Comparison of ENCODE assay signal across 8 cellular contexts in genomic region chr15:22978691-22979068, GRCh38. TPM values are rescaled to one million over a fixed set of nuclear protein-coding genes. Genes with fewer than 3 reads are reported as not detected.
DNase-seq lines count a peak whose midpoint lies in the region; ATAC-seq, FAIRE-seq and TF ChIP-seq lines count a peak whose summit lies in the region.

No MANE protein-coding gene starts in this region.

- no peak for ATAC-seq in activated T-cell treated with anti-CD3 and anti-CD28 coated beads, Interleukin-2, amount 50 U/mL, for 4 hours
- no peak for ATAC-seq in GM21528 (IDR thresholded peaks at IDR 0.05; ENCODE audit: low FRiP score, unreplicated experiment)
- ATAC-seq in HG03354 (IDR thresholded peaks at IDR 0.05; ENCODE audit: poor library complexity, severe bottlenecking, unreplicated experiment), result no peak

- TF ChIP-seq CTCF in kidney (IDR thresholded peaks at IDR 0.05; ENCODE audit: borderline replicate concordance, extremely low read depth, insufficient read depth) (no peak), thyroid gland (IDR thresholded peaks at IDR 0.05) (no peak)

- 46 to 48% methylated on average over 7 of the region's 7 CpGs for WGBS in thyroid gland, 2 donors

- intact Hi-C loops in kidney (cut with DNase I), result no loop called here
- intact Hi-C loops in thyroid gland (cut with DNase I), result no loop called here

- no peak for TF ChIP-seq POLR2A in thyroid gland (IDR thresholded peaks at IDR 0.05)

- peaks cover 17% of the 10 kb centered on the region for H3K27me3 Mint-ChIP-seq in activated T-cell treated with anti-CD3 and anti-CD28 coated beads, Interleukin-2, amount 50 U/mL, for 4 hours (ENCODE audit: low read depth)
- peaks cover 28% of the 10 kb centered on the region for H3K27me3 Mint-ChIP-seq in activated naive CD8-positive, alpha-beta T cell treated with anti-CD3 and anti-CD28 coated beads for 36 hours

- H3K27me3 ChIP-seq in thyroid gland, result no peaks in the 10 kb centered on the region

- no peak for FAIRE-seq in kidney (lab: Jason Lieb, UNC)

- H3K36me3 ChIP-seq in kidney (ENCODE audit: control insufficient read depth in 1 of 2, insufficient read depth in 2 of 2, low read length in 2 of 2) (no peaks in the 10 kb centered on the region), thyroid gland (no peaks in the 10 kb centered on the region)

- no peak overlapping the region for H3K27ac Mint-ChIP-seq in activated naive CD8-positive, alpha-beta T cell treated with anti-CD3 and anti-CD28 coated beads for 36 hours

- H3K9me3 ChIP-seq in kidney (ENCODE audit: control insufficient read depth in 1 of 2, low read length in 2 of 2) (no peaks in the 10 kb centered on the region), thyroid gland (no peaks in the 10 kb centered on the region)

- H3K27ac ChIP-seq in kidney (ENCODE audit: low read depth in 2 of 2, low read length in 2 of 2) (no peak overlapping the region), thyroid gland (no peak overlapping the region)

- H3K4me1 Mint-ChIP-seq in activated T-cell treated with anti-CD3 and anti-CD28 coated beads, Interleukin-2, amount 50 U/mL, for 4 hours (ENCODE audit: low read depth), result peaks cover 13% of the 10 kb centered on the region
- peaks cover 13% of the 10 kb centered on the region for H3K4me1 Mint-ChIP-seq in activated naive CD8-positive, alpha-beta T cell treated with anti-CD3 and anti-CD28 coated beads for 36 hours

- H3K9me3 Mint-ChIP-seq in activated T-cell treated with anti-CD3 and anti-CD28 coated beads, Interleukin-2, amount 50 U/mL, for 4 hours, result no peaks in the 10 kb centered on the region
- no peaks in the 10 kb centered on the region for H3K9me3 Mint-ChIP-seq in activated naive CD8-positive, alpha-beta T cell treated with anti-CD3 and anti-CD28 coated beads for 36 hours

- peak overlapping the region; percentile 84 for H3K4me3 Mint-ChIP-seq in activated T-cell treated with anti-CD3 and anti-CD28 coated beads, Interleukin-2, amount 50 U/mL, for 4 hours
- peak overlapping the region; percentile 83 for H3K4me3 Mint-ChIP-seq in activated naive CD8-positive, alpha-beta T cell treated with anti-CD3 and anti-CD28 coated beads for 36 hours

- H3K4me1 ChIP-seq in kidney (ENCODE audit: control insufficient read depth in 1 of 2, insufficient read depth in 1 of 2, low read depth in 1 of 2, low read length in 2 of 2), result peaks cover 4 to 7% of the 10 kb centered on the region in 2 donors
- peaks cover 6 to 12% of the 10 kb centered on the region in 2 donors for H3K4me1 ChIP-seq in thyroid gland

- H3K4me3 ChIP-seq in kidney (ENCODE audit: low read length in 2 of 2) (peak overlapping the region; percentile 22 to 85), thyroid gland (replicated peaks in 1 of 3) (peak overlapping the region; percentile 76 to 98 (median 90))

- H3K36me3 Mint-ChIP-seq in activated T-cell treated with anti-CD3 and anti-CD28 coated beads, Interleukin-2, amount 50 U/mL, for 4 hours (ENCODE audit: insufficient read depth), result no peaks in the 10 kb centered on the region
- no peaks in the 10 kb centered on the region for H3K36me3 Mint-ChIP-seq in activated naive CD8-positive, alpha-beta T cell treated with anti-CD3 and anti-CD28 coated beads for 36 hours

- H3K9ac ChIP-seq in kidney (ENCODE audit: low read length in 2 of 2), result no peak overlapping the region

- DNase-seq in activated T-cell treated with anti-CD3 and anti-CD28 coated beads, Interleukin-2, amount 50 U/mL, for 4 hours, result no peak
- DNase-seq in activated T-cell treated with anti-CD3 and anti-CD28 coated beads, Interleukin-2, amount 50 U/mL, for 48 hours, result no peak
- DNase-seq in activated naive CD8-positive, alpha-beta T cell treated with anti-CD3 and anti-CD28 coated beads for 36 hours, result no peak
- no peak for DNase-seq in kidney
- no peak for DNase-seq in thyroid gland
- no peak for DNase-seq in superior temporal gyrus (ENCODE audit: extremely low spot score)

RNA-seq across cellular contexts. Expression of gene CYFIP1, which starts 1.5 kb away (rescaled TPM):
- total RNA-seq in activated T-cell treated with anti-CD3 and anti-CD28 coated beads, Interleukin-2, amount 50 U/mL, for 4 hours, result 10 to 100 TPM in 2 of 3 donors, 1 to 10 TPM in 1; 8.8 to 17.9 (median 12.5) TPM
- total RNA-seq in activated naive CD8-positive, alpha-beta T cell treated with anti-CD3 and anti-CD28 coated beads for 36 hours, result 10 to 100 TPM; 14.9 to 17.1 TPM
- total RNA-seq in kidney (143 TPM), thyroid gland (100 to 1,000 TPM in 3 of 4 donors, 10 to 100 TPM in 1; 89.1 to 138 (median 131) TPM)
- 32.3 TPM for polyA plus RNA-seq in kidney (ENCODE audit: insufficient read depth, low read depth, low replicate concordance)
